Comparison of ENCODE assay signal across 21 cellular contexts in genomic region chr6:77715588-77715987, GRCh38.
"Had no signal": no experiment of that assay in that cellular context is flagged by ENCODE, and none has a peak within 500 bp of the region (broad histone marks: within the 10 kb centered on the region; RNA-seq: fewer than 3 reads in every experiment).

No MANE protein-coding gene starts in this region.

- DNase-seq: colonic mucosa; cortex of kidney; effector CD4-positive, alpha-beta T cell; effector memory CD4-positive, alpha-beta T cell; foreskin keratinocyte; heart left ventricle; hypothalamus; immature natural killer cell; islet precursor cell; left cardiac atrium; left lung; left ventricle myocardium superior; lower lobe of right lung; mesenchymal stem cell; mucosa of descending colon; naive B cell had no signal

- H2AFZ ChIP-seq: hepatocyte had no signal

- H3K27ac ChIP-seq: colonic mucosa, esophagus muscularis mucosa, foreskin keratinocyte, gastroesophageal sphincter, heart left ventricle, hepatocyte, left lung, lower lobe of right lung had no signal

- H3K4me1 ChIP-seq: colonic mucosa, esophagus muscularis mucosa, foreskin keratinocyte, gastroesophageal sphincter, heart left ventricle, left lung, lower lobe of right lung had no signal

- H3K79me2 ChIP-seq: hepatocyte had no signal

- FAIRE-seq: endothelial cell of umbilical vein, frontal cortex had no signal

- H3K9me3 ChIP-seq: colonic mucosa, esophagus muscularis mucosa, gastroesophageal sphincter, heart left ventricle, lower lobe of right lung, mucosa of descending colon had no signal

- H3K27me3 ChIP-seq: colonic mucosa, esophagus muscularis mucosa, foreskin keratinocyte, gastroesophageal sphincter, heart left ventricle, hepatocyte, left lung had no signal

- ATAC-seq: foreskin keratinocyte, gastroesophageal sphincter, heart left ventricle, left cardiac atrium, left lung, left ventricle myocardium superior, lower lobe of right lung, mucosa of descending colon had no signal

- H3K4me3 ChIP-seq: colonic mucosa, esophagus muscularis mucosa, gastroesophageal sphincter, heart left ventricle, hepatocyte, left lung, lower lobe of right lung, mucosa of descending colon had no signal

- H3K4me2 ChIP-seq: hepatocyte had no signal

- H3K36me3 ChIP-seq: colonic mucosa, esophagus muscularis mucosa, gastroesophageal sphincter, heart left ventricle, left lung, lower lobe of right lung had no signal
